Comparison of ENCODE assay signal across 8 cellular contexts in the genomic region with DNA sequence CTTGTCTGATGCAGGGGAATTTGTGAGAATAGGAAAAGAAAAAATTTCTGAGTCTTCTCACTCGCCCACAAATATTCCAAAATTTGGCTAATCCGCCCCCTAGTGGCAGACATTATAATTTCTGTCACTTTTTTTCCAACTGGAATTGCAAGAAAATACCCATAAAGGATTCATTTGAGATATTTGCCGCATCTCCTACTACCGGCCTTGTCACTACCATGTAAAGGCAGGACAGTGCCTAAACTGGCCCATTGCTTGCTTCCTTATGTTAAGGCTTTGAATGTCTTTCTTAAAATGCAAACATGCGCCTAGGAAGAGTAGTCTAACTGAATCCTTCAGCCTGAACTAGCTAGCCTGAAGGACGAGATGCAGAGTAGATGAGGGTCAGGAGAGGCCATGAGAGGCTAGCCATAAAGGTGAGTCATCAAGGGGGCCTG. TPM values are rescaled to one million over a fixed set of nuclear protein-coding genes. Genes with fewer than 3 reads are reported as not detected.
A peak's percentile ranks its signal among the peaks of the same experiment; 100 is the strongest.
DNase-seq lines count a peak whose midpoint lies in the region; ATAC-seq and TF ChIP-seq lines count a peak whose summit lies in the region.

No MANE protein-coding gene starts in this region.

- no peaks in the 10 kb centered on the region for H3K9me2 ChIP-seq in PC-3 (replicated peaks; ENCODE audit: low read length)

- in situ Hi-C loops in GM13977 (cut with MboI; ENCODE audit: low pct_unique_long_range_greater_than_20kb, low sequenced_read_pairs, unreplicated experiment) (no loop called here), mammary epithelial cell (cut with MboI; ENCODE audit: low sequenced_read_pairs in 2 of 2) (no loop called here)

- H3K4me1 ChIP-seq in Caco-2 (peaks cover 13% of the 10 kb centered on the region), PC-3 (ENCODE audit: insufficient read depth, low read length) (peaks cover 6% of the 10 kb centered on the region; the same call in 1 of the 2 replicates), mammary epithelial cell (ENCODE audit: insufficient read depth, low read length) (no peaks in the 10 kb centered on the region), lung (ENCODE audit: control insufficient read depth in 2 of 2, insufficient read depth in 2 of 2, low read length in 2 of 2) (no peaks in the 10 kb centered on the region)

- dilution Hi-C loops in mammary epithelial cell (cut with HindIII; ENCODE audit: low sequenced_read_pairs), result no loop called here

- H3K79me2 ChIP-seq in PC-3 (ENCODE audit: low read length) (no peaks in the 10 kb centered on the region), mammary epithelial cell (ENCODE audit: insufficient read depth, low read length) (no peaks in the 10 kb centered on the region)

- H3K27ac ChIP-seq in PC-3 (ENCODE audit: low read length) (no peak overlapping the region), mammary epithelial cell (ENCODE audit: insufficient read depth, low read depth, low read length) (no peak overlapping the region), lung (ENCODE audit: low read depth in 1 of 2, low read length in 1 of 2) (no peak overlapping the region)

- TF ChIP-seq CTCF in Caco-2 (IDR thresholded peaks at IDR 0.05; ENCODE audit: insufficient read depth in 1 of 2, low read depth in 1 of 2, low read length in 1 of 2, severe bottlenecking in 1 of 2, unreplicated experiment in 1 of 2) (peak; percentile 83), GM13977 (IDR thresholded peaks at IDR 0.05; ENCODE audit: extremely low read depth, insufficient read depth, missing control alignments) (peak; percentile 55), PC-3 (conservative IDR thresholded peaks at IDR 0.05; ENCODE audit: low read depth, low read length) (peak; percentile 95), mammary epithelial cell (conservative IDR thresholded peaks at IDR 0.05 in 1 of 2, IDR thresholded peaks at IDR 0.05 in 1 of 2; ENCODE audit: extremely low read depth in 1 of 2, insufficient read depth in 1 of 2, low read depth in 1 of 2, low read length in 2 of 2) (peak; percentile 59 to 65), lung (IDR thresholded peaks at IDR 0.05; ENCODE audit: control extremely low read depth, extremely low read depth) (peak; percentile 47)

- DNase-seq in Caco-2 (peak in 1 of 2 experiments; percentile 84), GM13977 (ENCODE audit: low spot score) (no peak), PC-3 (peak; percentile 92), mammary epithelial cell (peak; percentile 19), lung (ENCODE audit: low spot score) (peak; percentile 36)
- DNase-seq in NK-92 treated with Interleukin-12 subunit alpha and Interleukin-12 subunit beta, amount 100 ng/mL, for 24 hours (lab: John Stamatoyannopoulos, UW), result no peak

- POLR2A ChIA-PET in Caco-2 (lab: Charles Lee) (interaction anchor here (0.6 kb wide), 2 partner anchors 39 to 1629 kb away, joined by 4 read pairs; no protein-coding TSS in a partner anchor), PC-3 (lab: Charles Lee; ENCODE audit: unreplicated experiment) (no interaction called here)

- H3K9me3 Mint-ChIP-seq in Caco-2 (ENCODE audit: unreplicated experiment), result no peaks in the 10 kb centered on the region

- 0 out of 2 replicates have a peak overlapping the region, but pooled peaks have one; percentile 15 for H2AFZ ChIP-seq in PC-3 (ENCODE audit: low read length)
- H2AFZ ChIP-seq in mammary epithelial cell (ENCODE audit: low read depth, low read length), result no peak overlapping the region

- H3K36me3 ChIP-seq in Caco-2 (ENCODE audit: control insufficient read depth, insufficient read depth, low read length), result no peaks in the 10 kb centered on the region
- H3K36me3 ChIP-seq in PC-3 (ENCODE audit: low read depth, low read length), result no peaks in the 10 kb centered on the region
- H3K36me3 ChIP-seq in mammary epithelial cell (ENCODE audit: insufficient read depth, low read length), result no peaks in the 10 kb centered on the region
- H3K36me3 ChIP-seq in lung (ENCODE audit: control insufficient read depth in 2 of 2, insufficient read depth in 2 of 2, low read length in 2 of 2), result no peaks in the 10 kb centered on the region

- 23% methylated on average over 6 of the region's 6 CpGs for WGBS in mammary epithelial cell (ENCODE audit: low coverage, missing lambda C conversion rate)
- 31 to 37% methylated on average over 6 of the region's 6 CpGs for WGBS in lung, 2 donors

- H3K9me3 ChIP-seq in Caco-2, result no peaks in the 10 kb centered on the region
- H3K9me3 ChIP-seq in PC-3 (ENCODE audit: low read length), result no peaks in the 10 kb centered on the region
- no peaks in the 10 kb centered on the region for H3K9me3 ChIP-seq in mammary epithelial cell (replicated peaks; ENCODE audit: insufficient read depth, low read length)
- H3K9me3 ChIP-seq in lung (ENCODE audit: control insufficient read depth in 2 of 2, insufficient read depth in 1 of 2, low read length in 1 of 2), result no peaks in the 10 kb centered on the region

- no peaks in the 10 kb centered on the region for H4K20me1 ChIP-seq in PC-3 (ENCODE audit: low read length)
- H4K20me1 ChIP-seq in mammary epithelial cell (ENCODE audit: insufficient read depth, low read length), result no peaks in the 10 kb centered on the region

- H3K9ac ChIP-seq in PC-3 (ENCODE audit: low read length) (no peak overlapping the region), mammary epithelial cell (ENCODE audit: insufficient read depth, low read length) (no peak overlapping the region)

- peaks cover 16% of the 10 kb centered on the region for H3K27me3 Mint-ChIP-seq in Caco-2 (ENCODE audit: insufficient read depth, unreplicated experiment)

- CTCF ChIA-PET in Caco-2 (lab: Charles Lee), result interaction anchor here (0.6 to 1.9 kb wide), 7 partner anchors 10 to 1603 kb away, joined by 3 to 16 read pairs (median 3); partner anchors contain the start of gene CEP295
- CTCF ChIA-PET in PC-3 (lab: Charles Lee), result interaction anchor here (0.6 kb wide), 3 partner anchors 106 to 476 kb away, joined by 3 to 5 read pairs (median 5); partner anchors contain the start of gene PANX1
- CTCF ChIA-PET in mammary epithelial cell (lab: Charles Lee; ENCODE audit: low non-redundant PET), result no interaction called here

- ATAC-seq in PC-3 (peak; percentile 33), lung (ENCODE audit: insufficient read depth, low FRiP score) (no peak), HG03342 (IDR thresholded peaks at IDR 0.05; ENCODE audit: unreplicated experiment) (no peak), HG02970 (IDR thresholded peaks at IDR 0.05; ENCODE audit: low FRiP score, unreplicated experiment) (no peak)

- intact Hi-C loops in Caco-2 (cut with micrococcal nuclease; ENCODE audit: unreplicated experiment), result loop anchor here (1.0 to 5.0 kb wide), 3 partner anchors 418 to 565 kb away; no protein-coding TSS in a partner anchor
- intact Hi-C loops in PC-3 (cut with micrococcal nuclease), result loop anchor here (1.0 kb wide), 2 partner anchors 109 to 418 kb away; partner anchors contain the start of gene SMCO4
- intact Hi-C loops in mammary epithelial cell (cut with micrococcal nuclease), result loop anchor here (1.0 to 10.0 kb wide), 2 partner anchors 107 to 418 kb away; partner anchors contain the start of gene SMCO4

- H3F3A ChIP-seq in PC-3 (ENCODE audit: low read length, unreplicated experiment), result no peaks in the 10 kb centered on the region

- no peak overlapping the region for H3K4me3 ChIP-seq in Caco-2 (ENCODE audit: low read depth, low read length)
- no peak overlapping the region for H3K4me3 ChIP-seq in PC-3 (ENCODE audit: low read length)
- no peak overlapping the region for H3K4me3 ChIP-seq in mammary epithelial cell (replicated peaks in 1 of 3; ENCODE audit: insufficient read depth in 1 of 3, low read depth in 2 of 3, low read length in 3 of 3)
- H3K4me3 ChIP-seq in lung, result no peak overlapping the region

- H3K4me2 ChIP-seq in PC-3 (ENCODE audit: low read length) (peak overlapping the region; percentile 24), mammary epithelial cell (ENCODE audit: insufficient read depth, low read depth, low read length) (no peak overlapping the region)

- no TSS peak for BruUV-seq in Caco-2 (replicated peaks; lab: Mats Ljungman, UMichigan)
- no TSS peak for BruUV-seq in PC-3 (replicated peaks; lab: Mats Ljungman, UMichigan)
- no TSS peak for BruUV-seq in mammary epithelial cell (replicated peaks; lab: Mats Ljungman, UMichigan)

- H3K4me3 Mint-ChIP-seq in Caco-2 (ENCODE audit: unreplicated experiment), result no peak overlapping the region

- no peaks in the 10 kb centered on the region for H3K36me3 Mint-ChIP-seq in Caco-2 (ENCODE audit: insufficient read depth, unreplicated experiment)

- no peaks in the 10 kb centered on the region; the same call in 1 of the 2 replicates for H3K27me3 ChIP-seq in Caco-2 (replicated peaks; ENCODE audit: control insufficient read depth, insufficient read depth, low read length)
- H3K27me3 ChIP-seq in PC-3 (ENCODE audit: low read length), result peaks cover 26% of the 10 kb centered on the region
- H3K27me3 ChIP-seq in mammary epithelial cell (ENCODE audit: insufficient read depth, low read length), result no peaks in the 10 kb centered on the region
- H3K27me3 ChIP-seq in lung (ENCODE audit: control insufficient read depth, insufficient read depth), result no peaks in the 10 kb centered on the region

- H3K4me1 Mint-ChIP-seq in Caco-2 (ENCODE audit: low read depth, unreplicated experiment), result peaks cover 24% of the 10 kb centered on the region

- H3K27ac Mint-ChIP-seq in Caco-2 (ENCODE audit: unreplicated experiment), result no peak overlapping the region

RNA-seq across cellular contexts. Expression of gene CEP295, which starts 9.3 kb away (rescaled TPM):
- total RNA-seq in Caco-2 (2022), result 36.3 and 37.2 TPM in 2 replicates
- total RNA-seq in PC-3 (2014; rRNA removed), result 25.0 and 26.1 TPM in 2 replicates
- 10 to 100 TPM; 13.0 to 18.3 TPM for total RNA-seq in mammary epithelial cell
- polyA plus RNA-seq in mammary epithelial cell, result 6.9 TPM
- 13.0 TPM for polyA minus RNA-seq in mammary epithelial cell
- total RNA-seq in lung, result 10 to 100 TPM in 1 of 2 donors, 1 to 10 TPM in 1; 7.5 to 31.5 TPM
- polyA plus RNA-seq in lung, result 1 to 10 TPM; 3.5 to 8.5 TPM

Comparison
In these comparisons a context has a peak if more than half of its experiments do, and no peak if none do; other contexts are left out.
1. DNase-seq: peak in PC-3 (single experiment), mammary epithelial cell (single experiment) and lung (single experiment); none in GM13977 (single experiment) and NK-92 treated with Interleukin-12 subunit alpha and Interleukin-12 subunit beta, amount 100 ng/mL, for 24 hours (single experiment).
2. Peak in every context shown above with its lines, with median percentiles within 50 percentile points of each other: CTCF ChIP-seq.